Comparison of ENCODE assay signal across 37 cellular contexts in the genomic region with DNA sequence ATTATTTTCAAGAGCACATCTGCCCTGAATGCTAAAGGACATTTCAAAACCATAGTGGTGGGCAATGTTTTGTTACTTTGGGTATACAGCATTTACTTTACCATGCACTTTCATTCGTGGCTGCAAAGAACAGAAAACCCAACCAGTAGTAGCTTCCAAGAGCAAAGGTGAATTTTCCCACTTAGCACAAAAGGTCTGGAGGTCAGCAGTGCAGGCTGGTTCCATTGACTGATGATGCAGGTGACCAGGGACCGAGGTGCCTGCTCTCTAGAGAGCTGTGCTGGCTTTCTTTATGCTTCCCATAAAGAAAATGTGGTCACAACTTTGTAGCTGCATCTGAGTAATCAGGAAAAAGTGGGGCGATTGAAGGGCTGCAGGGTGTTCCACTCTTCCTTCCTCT.
"Had no signal": no experiment of that assay in that cellular context is flagged by ENCODE, and none has a peak within 500 bp of the region (broad histone marks: within the 10 kb centered on the region; RNA-seq: fewer than 3 reads in every experiment).

No MANE protein-coding gene starts in this region.

- FAIRE-seq: astrocyte, TTC549 had no signal

- H3K27me3 Mint-ChIP-seq: activated B cell treated with CpG ODN at 0.5 μM for 24 hours; activated CD4-positive, alpha-beta memory T cell treated with anti-CD3 and anti-CD28 coated beads for 36 hours; activated CD4-positive, alpha-beta T cell treated with anti-CD3 and anti-CD28 coated beads, Interleukin-2, amount 10 ng/mL, durations not matched to agents 24 days and 14 days had no signal

- H3K4me1 Mint-ChIP-seq: activated B cell treated with CpG ODN at 0.5 μM for 24 hours; activated naive CD8-positive, alpha-beta T cell treated with anti-CD3 and anti-CD28 coated beads for 36 hours; activated T-helper 17 cell treated with anti-CD3 and anti-CD28 coated beads, Interleukin-2, amount 50 U/mL, for 72 hours had no signal

- H3K9me3 ChIP-seq: adrenal gland, body of pancreas, breast epithelium had no signal

- DNase-seq: activated B cell treated with CpG ODN at 0.5 μM for 24 hours; activated CD4-positive, alpha-beta memory T cell treated with anti-CD3 and anti-CD28 coated beads for 36 hours; activated CD4-positive, alpha-beta T cell treated with anti-CD3 and anti-CD28 coated beads for 4 hours; activated CD4-positive, alpha-beta T cell treated with anti-CD3 and anti-CD28 coated beads, Interleukin-2, amount 10 ng/mL, durations not matched to agents 24 days and 14 days; activated CD4-positive, alpha-beta T cell treated with anti-CD3 and anti-CD28 coated beads, Interleukin-2, amount 50 U/mL, for 1 hour; activated CD4-positive, alpha-beta T cell treated with anti-CD3 and anti-CD28 coated beads, Interleukin-2, amount 50 U/mL, for 4 hours; activated CD4-positive, CD25-positive, alpha-beta regulatory T cell treated with anti-CD3 and anti-CD28 coated beads, Interleukin-2, amount 50 U/mL, for 72 hours; activated CD8-positive, alpha-beta memory T cell treated with anti-CD3 and anti-CD28 coated beads, Interleukin-2, amount 50 U/mL, for 4 hours; activated CD8-positive, alpha-beta T cell treated with anti-CD3 and anti-CD28 coated beads for 36 hours; activated effector memory CD4-positive, alpha-beta T cell treated with anti-CD3 and anti-CD28 coated beads, Interleukin-2, amount 50 U/mL, for 16 hours; activated gamma-delta T cell treated with Interleukin-2 at 50 U/mL for 16 hours; activated naive CD4-positive, alpha-beta T cell; activated naive CD4-positive, alpha-beta T cell treated with anti-CD3 and anti-CD28 coated beads for 36 hours; activated naive CD4-positive, alpha-beta T cell treated with anti-CD3 and anti-CD28 coated beads, Interleukin-2, amount 50 U/mL, for 16 hours; activated naive CD8-positive, alpha-beta T cell treated with anti-CD3 and anti-CD28 coated beads for 36 hours; activated T-cell treated with anti-CD3 and anti-CD28 coated beads for 4 hours; activated T-cell treated with anti-CD3 and anti-CD28 coated beads, Interleukin-2, amount 50 U/mL, for 1 hour; activated T-cell treated with anti-CD3 and anti-CD28 coated beads, Interleukin-2, amount 50 U/mL, for 4 hours; activated T-cell treated with anti-CD3 and anti-CD28 coated beads, Interleukin-2, amount 50 U/mL, for 72 hours; adrenal gland; amniotic stem cell; aorta; body of pancreas; brain microvascular endothelial cell; central memory CD4-positive, alpha-beta T cell; T-helper 1 cell; T-helper 2 cell; T-helper 9 cell had no signal

- H3K36me3 ChIP-seq: adrenal gland, brain microvascular endothelial cell, breast epithelium had no signal

- H3K36me3 Mint-ChIP-seq: activated CD4-positive, alpha-beta memory T cell treated with anti-CD3 and anti-CD28 coated beads for 36 hours; activated naive CD4-positive, alpha-beta T cell treated with anti-CD3 and anti-CD28 coated beads, Interleukin-2, amount 50 U/mL, for 72 hours; activated naive CD8-positive, alpha-beta T cell treated with anti-CD3 and anti-CD28 coated beads for 36 hours had no signal

- H3K9me3 Mint-ChIP-seq: activated B cell treated with CpG ODN at 0.5 μM for 24 hours; activated CD4-positive, alpha-beta memory T cell treated with anti-CD3 and anti-CD28 coated beads for 36 hours; activated CD4-positive, alpha-beta T cell treated with anti-CD3 and anti-CD28 coated beads, Interleukin-2, amount 10 ng/mL, durations not matched to agents 24 days and 14 days; activated CD8-positive, alpha-beta T cell treated with anti-CD3 and anti-CD28 coated beads for 36 hours; activated naive CD4-positive, alpha-beta T cell treated with anti-CD3 and anti-CD28 coated beads for 36 hours; activated naive CD4-positive, alpha-beta T cell treated with anti-CD3 and anti-CD28 coated beads, Interleukin-2, amount 50 U/mL, for 72 hours; activated naive CD8-positive, alpha-beta T cell treated with anti-CD3 and anti-CD28 coated beads for 36 hours; activated T-cell treated with anti-CD3 and anti-CD28 coated beads, Interleukin-2, amount 50 U/mL, for 4 hours; activated T-cell treated with anti-CD3 and anti-CD28 coated beads, Interleukin-2, amount 50 U/mL, for 72 hours; activated T-helper 1 cell treated with anti-CD3 and anti-CD28 coated beads, Interleukin-12 subunit alpha, Interleukin-12 subunit beta, Interleukin-2, Interleukin-4 antibody, amounts not matched to agents 30 ng/mL and 10 ng/mL and 1 ng/mL, durations not matched to agents 14 hours and 24 hours and 36 hours; activated T-helper 17 cell treated with anti-CD3 and anti-CD28 coated beads, Interleukin-2, amount 50 U/mL, for 72 hours; T-helper 1 cell treated with Interleukin-12 subunit alpha and Interleukin-12 subunit beta and Interleukin-4 antibody, amounts not matched to agents 30 μg/mL and 1 μg/mL, for 36 hours; T-helper 2 cell treated with Interferon-gamma antibody and Interleukin-4, amounts not matched to agents 5 μg/mL and 100 μg/mL, for 36 hours had no signal

- H3K4me3 ChIP-seq: adrenal gland, body of pancreas, breast epithelium had no signal

- H3K27me3 ChIP-seq: adrenal gland, body of pancreas, brain microvascular endothelial cell, breast epithelium had no signal

- H3K27ac ChIP-seq: adrenal gland, body of pancreas, brain microvascular endothelial cell, breast epithelium, VCaP had no signal

- H3K4me3 Mint-ChIP-seq: activated B cell treated with CpG ODN at 0.5 μM for 24 hours; activated CD4-positive, alpha-beta memory T cell treated with anti-CD3 and anti-CD28 coated beads for 36 hours; activated CD4-positive, alpha-beta T cell treated with anti-CD3 and anti-CD28 coated beads, Interleukin-2, amount 10 ng/mL, durations not matched to agents 24 days and 14 days; activated CD8-positive, alpha-beta T cell treated with anti-CD3 and anti-CD28 coated beads for 36 hours; activated naive CD4-positive, alpha-beta T cell treated with anti-CD3 and anti-CD28 coated beads for 36 hours; activated naive CD8-positive, alpha-beta T cell treated with anti-CD3 and anti-CD28 coated beads for 36 hours; activated T-cell treated with anti-CD3 and anti-CD28 coated beads, Interleukin-2, amount 50 U/mL, for 4 hours; activated T-cell treated with anti-CD3 and anti-CD28 coated beads, Interleukin-2, amount 50 U/mL, for 72 hours; activated T-helper 1 cell treated with anti-CD3 and anti-CD28 coated beads, Interleukin-12 subunit alpha, Interleukin-12 subunit beta, Interleukin-2, Interleukin-4 antibody, amounts not matched to agents 30 ng/mL and 10 ng/mL and 1 ng/mL, durations not matched to agents 14 hours and 24 hours and 36 hours; activated T-helper 17 cell treated with anti-CD3 and anti-CD28 coated beads, Interleukin-2, amount 50 U/mL, for 72 hours; T-helper 1 cell treated with Interleukin-12 subunit alpha and Interleukin-12 subunit beta and Interleukin-4 antibody, amounts not matched to agents 30 μg/mL and 1 μg/mL, for 36 hours; T-helper 2 cell treated with Interferon-gamma antibody and Interleukin-4, amounts not matched to agents 5 μg/mL and 100 μg/mL, for 36 hours had no signal

- H3K4me1 ChIP-seq: breast epithelium had no signal

- H3K27ac Mint-ChIP-seq: activated B cell treated with CpG ODN at 0.5 μM for 24 hours; activated CD4-positive, alpha-beta memory T cell treated with anti-CD3 and anti-CD28 coated beads for 36 hours; activated CD4-positive, alpha-beta T cell treated with anti-CD3 and anti-CD28 coated beads, Interleukin-2, amount 10 ng/mL, durations not matched to agents 24 days and 14 days; activated CD8-positive, alpha-beta T cell treated with anti-CD3 and anti-CD28 coated beads for 36 hours; activated naive CD4-positive, alpha-beta T cell treated with anti-CD3 and anti-CD28 coated beads for 36 hours; activated naive CD8-positive, alpha-beta T cell treated with anti-CD3 and anti-CD28 coated beads for 36 hours; activated T-cell treated with anti-CD3 and anti-CD28 coated beads, Interleukin-2, amount 50 U/mL, for 72 hours; activated T-helper 1 cell treated with anti-CD3 and anti-CD28 coated beads, Interleukin-12 subunit alpha, Interleukin-12 subunit beta, Interleukin-2, Interleukin-4 antibody, amounts not matched to agents 30 ng/mL and 10 ng/mL and 1 ng/mL, durations not matched to agents 14 hours and 24 hours and 36 hours; activated T-helper 17 cell treated with anti-CD3 and anti-CD28 coated beads, Interleukin-2, amount 50 U/mL, for 72 hours; T-helper 1 cell treated with Interleukin-12 subunit alpha and Interleukin-12 subunit beta and Interleukin-4 antibody, amounts not matched to agents 30 μg/mL and 1 μg/mL, for 36 hours; T-helper 2 cell treated with Interferon-gamma antibody and Interleukin-4, amounts not matched to agents 5 μg/mL and 100 μg/mL, for 36 hours had no signal

- ATAC-seq: activated CD8-positive, alpha-beta T cell treated with anti-CD3 and anti-CD28 coated beads for 36 hours; activated naive CD4-positive, alpha-beta T cell treated with anti-CD3 and anti-CD28 coated beads, Interleukin-2, amount 50 U/mL, for 72 hours; activated T-cell treated with anti-CD3 and anti-CD28 coated beads, Interleukin-2, amount 50 U/mL, for 4 hours; activated T-cell treated with anti-CD3 and anti-CD28 coated beads, Interleukin-2, amount 50 U/mL, for 72 hours; activated T-helper 17 cell treated with anti-CD3 and anti-CD28 coated beads, Interleukin-2, amount 50 U/mL, for 72 hours; body of pancreas had no signal
